Comparison of ENCODE assay signal across 8 cellular contexts in genomic region chr1:90851711-90852050, GRCh38.
DNase-seq lines count a peak whose midpoint lies in the region; ATAC-seq and TF ChIP-seq lines count a peak whose summit lies in the region.

No MANE protein-coding gene starts in this region.

- H3K27ac ChIP-seq in right cardiac atrium (ENCODE audit: low read length) (no peak overlapping the region), spleen (no peak overlapping the region)

- no peaks in the 10 kb centered on the region for H3K27me3 ChIP-seq in right cardiac atrium (ENCODE audit: control insufficient read depth, insufficient read depth)
- peaks cover 0 to 61% (median 5%) of the 10 kb centered on the region in 7 donors for H3K27me3 ChIP-seq in spleen (replicated peaks in 1 of 7)

- ATAC-seq in T-cell (replicated peaks in 1 of 4) (peak in 1 of 4 experiments; percentile 3), right cardiac atrium (no peak), GM18498 (IDR thresholded peaks at IDR 0.05; ENCODE audit: unreplicated experiment) (no peak), GM18867 (IDR thresholded peaks at IDR 0.05; ENCODE audit: unreplicated experiment) (no peak)

- no peaks in the 10 kb centered on the region for H3K36me3 Mint-ChIP-seq in T-cell

- no peaks in the 10 kb centered on the region for H3K36me3 ChIP-seq in spleen

- H3K27me3 Mint-ChIP-seq in T-cell: peaks cover 47 to 49% of the 10 kb centered on the region in 2 donors

- DNase-seq in NCI-H2171 treated with DMSO at 0.1 percent for 48 hours (lab: John Stamatoyannopoulos, UW): peak; percentile 75
- no peak for DNase-seq in NCI-H2171 (lab: John Stamatoyannopoulos, UW)
- DNase-seq in T-cell: no peak
- DNase-seq in right cardiac atrium: no peak
- no peak for DNase-seq in spleen
- no peak for DNase-seq in germinal center (ENCODE audit: low spot score)

- peaks cover 5 to 14% (median 13%) of the 10 kb centered on the region in 3 donors for H3K4me1 Mint-ChIP-seq in T-cell

- TF ChIP-seq POLR2A in spleen (IDR thresholded peaks at IDR 0.05): no peak

- no peak overlapping the region for H3K27ac Mint-ChIP-seq in T-cell

- H3K4me1 ChIP-seq in right cardiac atrium (ENCODE audit: control insufficient read depth, insufficient read depth, low read length): no peaks in the 10 kb centered on the region
- H3K4me1 ChIP-seq in spleen: peaks cover 0 to 24% (median 14%) of the 10 kb centered on the region in 6 donors

- POLR2A ChIA-PET in T-cell (lab: Charles Lee): interaction anchor here in 1 of 2 donors (0.6 kb wide), 1 partner anchor 165 kb away, joined by 7 read pairs; no protein-coding TSS in a partner anchor

- CTCF ChIA-PET in T-cell (lab: Charles Lee): interaction anchor here (0.6 to 0.8 kb wide), 6 partner anchors 121 to 1906 kb away, joined by 3 to 8 read pairs (median 4); no protein-coding TSS in a partner anchor

- WGBS in right cardiac atrium: 3% methylated on average over 21 of the region's 21 CpGs
- 1 to 5% (median 4%) methylated on average over 16 to 21 of the region's 21 CpGs for WGBS in spleen, 5 donors

- peak overlapping the region; percentile 69 to 86 (median 75) for H3K4me3 Mint-ChIP-seq in T-cell

- H3K4me3 ChIP-seq in right cardiac atrium (ENCODE audit: low read length) (peak overlapping the region; percentile 73), spleen (peak overlapping the region in 7 of 8 donors; percentile 61 to 93 (median 75))

- no peaks in the 10 kb centered on the region for H3K9me3 ChIP-seq in right cardiac atrium (ENCODE audit: control insufficient read depth, low read length)
- H3K9me3 ChIP-seq in spleen: no peaks in the 10 kb centered on the region

- peak in 5 of 11 experiments; percentile 5 to 48 (median 37) for TF ChIP-seq CTCF in spleen (IDR thresholded peaks at IDR 0.05 in 8 of 11, conservative IDR thresholded peaks at IDR 0.05 in 3 of 11)

- H3K9me3 Mint-ChIP-seq in T-cell: no peaks in the 10 kb centered on the region

- intact Hi-C loops in right cardiac atrium (cut with DNase I): no loop called here
- intact Hi-C loops in spleen (cut with DNase I; ENCODE audit: low total_unique reads): no loop called here
